ENCODE assay signal across 1 cellular context in the genomic region with DNA sequence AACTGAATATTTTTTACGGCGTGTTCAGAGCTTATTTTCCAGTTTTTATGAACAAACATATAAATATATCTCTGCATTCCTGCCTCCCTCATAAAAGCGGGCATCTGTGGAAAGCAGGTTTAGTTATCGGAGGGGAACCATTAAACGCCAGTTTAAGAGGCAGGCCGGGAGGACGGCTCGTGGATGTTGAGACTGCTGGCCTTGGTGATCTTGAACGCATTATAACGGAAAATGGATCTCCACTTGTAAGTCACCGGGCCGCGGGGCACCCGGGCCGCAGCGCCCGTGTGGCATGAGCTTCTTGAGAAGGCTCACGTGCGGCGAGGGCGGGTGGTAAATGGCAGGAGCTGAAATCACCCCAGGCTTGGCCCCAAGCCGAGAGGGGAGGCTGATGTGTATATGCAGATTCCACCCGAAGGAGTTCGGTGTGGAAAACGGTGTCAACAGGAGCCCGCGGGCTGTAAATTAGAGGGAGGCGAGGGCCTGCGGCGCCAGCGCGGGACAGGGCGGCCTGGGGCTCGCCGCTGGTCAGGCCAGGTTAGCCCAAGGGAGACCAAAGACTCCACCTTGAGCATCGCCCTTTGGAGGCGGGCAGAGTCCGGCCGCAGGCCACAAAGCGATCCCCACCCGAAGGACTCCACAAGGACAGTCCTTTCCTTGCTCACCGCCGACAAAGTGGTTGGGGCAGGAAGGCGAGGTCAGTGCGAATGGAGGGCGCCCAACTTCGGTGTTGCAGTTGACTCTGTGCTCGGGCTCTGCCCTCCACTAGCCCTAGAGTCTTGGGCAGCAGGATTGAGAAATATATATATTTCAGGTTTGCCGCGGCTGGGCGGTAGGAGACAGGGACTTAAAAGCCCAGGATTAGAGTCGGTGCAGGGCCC.
TF ChIP-seq lines count a peak whose summit lies in the region.

No MANE protein-coding gene starts in this region.

TF ChIP-seq in GM23338, 12 proteins besides CTCF, POLR2A, EP300 and RAD21 (continued from another document):
- TF ChIP-seq, protein P1, sequence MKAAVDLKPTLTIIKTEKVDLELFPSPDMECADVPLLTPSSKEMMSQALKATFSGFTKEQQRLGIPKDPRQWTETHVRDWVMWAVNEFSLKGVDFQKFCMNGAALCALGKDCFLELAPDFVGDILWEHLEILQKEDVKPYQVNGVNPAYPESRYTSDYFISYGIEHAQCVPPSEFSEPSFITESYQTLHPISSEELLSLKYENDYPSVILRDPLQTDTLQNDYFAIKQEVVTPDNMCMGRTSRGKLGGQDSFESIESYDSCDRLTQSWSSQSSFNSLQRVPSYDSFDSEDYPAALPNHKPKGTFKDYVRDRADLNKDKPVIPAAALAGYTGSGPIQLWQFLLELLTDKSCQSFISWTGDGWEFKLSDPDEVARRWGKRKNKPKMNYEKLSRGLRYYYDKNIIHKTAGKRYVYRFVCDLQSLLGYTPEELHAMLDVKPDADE (IDR thresholded peaks at IDR 0.05), result no peak
- TF ChIP-seq EZH2 (IDR thresholded peaks at IDR 0.05; ENCODE audit: low read depth, unreplicated experiment) (peak; percentile 98), JUNB (IDR thresholded peaks at IDR 0.05; ENCODE audit: unreplicated experiment) (no peak)
TF ChIP-seq in GM23338: peak in this region for 2.
